In the genomic region with DNA sequence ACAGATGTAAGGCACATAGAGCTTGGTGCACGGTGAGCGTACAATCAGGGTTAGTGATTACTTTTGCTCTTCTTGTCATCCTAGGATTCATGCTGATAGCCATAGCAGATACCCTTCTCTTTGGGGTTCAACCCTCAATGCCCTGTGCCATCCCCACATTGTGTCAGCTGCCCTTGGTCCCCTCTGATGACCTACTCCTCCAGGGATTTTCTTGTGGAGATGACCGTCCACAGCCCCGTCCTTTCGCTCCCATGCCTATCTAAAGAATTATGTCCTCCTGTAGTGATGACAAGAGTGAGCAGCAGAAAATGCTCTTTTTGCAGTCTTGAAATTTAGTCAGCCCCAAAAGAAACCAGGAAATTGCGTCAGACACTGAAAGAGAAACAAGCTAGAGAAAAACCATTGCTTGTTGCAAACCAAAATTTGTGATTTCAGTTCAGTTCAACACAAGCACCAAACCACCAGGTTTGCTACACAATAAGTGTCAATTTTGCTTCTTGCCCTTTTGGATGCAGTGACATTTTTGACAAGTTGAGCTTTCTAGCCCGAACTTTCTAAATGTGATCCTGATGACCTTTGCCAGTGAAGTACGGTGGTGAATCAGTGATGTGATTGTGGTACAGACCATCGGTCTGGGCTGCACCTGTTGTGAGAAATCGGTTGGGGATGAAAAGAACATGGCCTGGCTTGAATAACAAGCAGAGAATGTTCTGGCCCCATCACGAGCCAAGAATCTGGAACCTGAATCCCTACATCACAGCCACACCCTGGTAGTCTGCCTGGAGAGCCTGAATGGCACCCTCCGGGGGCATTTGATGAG, we compare ENCODE assay signal across 8 cellular contexts. TPM values are rescaled to one million over a fixed set of nuclear protein-coding genes. Genes with fewer than 3 reads are reported as not detected.
DNase-seq lines count a peak whose midpoint lies in the region; ATAC-seq lines count a peak whose summit lies in the region.

No MANE protein-coding gene starts in this region.

- peaks cover 5% of the 10 kb centered on the region for H3K36me3 Mint-ChIP-seq in activated naive CD4-positive, alpha-beta T cell treated with anti-CD3 and anti-CD28 coated beads for 36 hours (ENCODE audit: low read depth)
- H3K36me3 Mint-ChIP-seq in activated naive CD8-positive, alpha-beta T cell treated with anti-CD3 and anti-CD28 coated beads, Interleukin-2, amount 50 U/mL, for 24 hours (ENCODE audit: low read depth) = peaks cover 11% of the 10 kb centered on the region
- H3K36me3 Mint-ChIP-seq in stimulated activated naive CD8-positive, alpha-beta T cell treated with anti-CD3 and anti-CD28 coated beads, Interleukin-15, Interleukin-2, amounts not matched to agents 100 ng/mL and 50 ng/mL, for 24 hours (ENCODE audit: low read depth) = peaks cover 11% of the 10 kb centered on the region

- H3K27me3 Mint-ChIP-seq in activated naive CD4-positive, alpha-beta T cell treated with anti-CD3 and anti-CD28 coated beads for 36 hours (ENCODE audit: low read depth) = no peaks in the 10 kb centered on the region
- H3K27me3 Mint-ChIP-seq in activated naive CD8-positive, alpha-beta T cell treated with anti-CD3 and anti-CD28 coated beads, Interleukin-2, amount 50 U/mL, for 24 hours = no peaks in the 10 kb centered on the region
- no peaks in the 10 kb centered on the region for H3K27me3 Mint-ChIP-seq in stimulated activated naive CD8-positive, alpha-beta T cell treated with anti-CD3 and anti-CD28 coated beads, Interleukin-15, Interleukin-2, amounts not matched to agents 100 ng/mL and 50 ng/mL, for 24 hours

- DNase-seq in activated naive CD4-positive, alpha-beta T cell treated with anti-CD3 and anti-CD28 coated beads for 36 hours = peak; percentile 59
- DNase-seq in activated naive CD4-positive, alpha-beta T cell treated with anti-CD3 and anti-CD28 coated beads, Interleukin-2, amount 50 U/mL, for 16 hours = no peak
- DNase-seq in activated naive CD8-positive, alpha-beta T cell treated with anti-CD3 and anti-CD28 coated beads, Interleukin-2, amount 50 U/mL, for 24 hours = peak; percentile 42
- no peak for DNase-seq in 8988T
- no peak for DNase-seq in C1 segment of cervical spinal cord (lab: John Stamatoyannopoulos, UW)

- intact Hi-C loops in activated naive CD4-positive, alpha-beta T cell treated with anti-CD3 and anti-CD28 coated beads for 36 hours (cut with micrococcal nuclease) = loop anchor here (1.0 to 2.0 kb wide), 7 partner anchors 9 to 58 kb away; a partner anchor contains a TSS

- ATAC-seq in HG03196 (IDR thresholded peaks at IDR 0.05; ENCODE audit: unreplicated experiment) (peak; percentile 37), GM21737 (IDR thresholded peaks at IDR 0.05; ENCODE audit: unreplicated experiment) (no peak)
- peak; percentile 81 for ATAC-seq in activated naive CD8-positive, alpha-beta T cell treated with anti-CD3 and anti-CD28 coated beads, Interleukin-2, amount 50 U/mL, for 24 hours

- peaks cover 84% of the 10 kb centered on the region for H3K4me1 Mint-ChIP-seq in activated naive CD4-positive, alpha-beta T cell treated with anti-CD3 and anti-CD28 coated beads for 36 hours (ENCODE audit: low read depth)
- peaks cover 90% of the 10 kb centered on the region for H3K4me1 Mint-ChIP-seq in activated naive CD8-positive, alpha-beta T cell treated with anti-CD3 and anti-CD28 coated beads, Interleukin-2, amount 50 U/mL, for 24 hours
- H3K4me1 Mint-ChIP-seq in stimulated activated naive CD8-positive, alpha-beta T cell treated with anti-CD3 and anti-CD28 coated beads, Interleukin-15, Interleukin-2, amounts not matched to agents 100 ng/mL and 50 ng/mL, for 24 hours (ENCODE audit: low read depth) = peaks cover 94% of the 10 kb centered on the region

- no peaks in the 10 kb centered on the region for H3K9me3 Mint-ChIP-seq in activated naive CD4-positive, alpha-beta T cell treated with anti-CD3 and anti-CD28 coated beads for 36 hours
- no peaks in the 10 kb centered on the region for H3K9me3 Mint-ChIP-seq in activated naive CD8-positive, alpha-beta T cell treated with anti-CD3 and anti-CD28 coated beads, Interleukin-2, amount 50 U/mL, for 24 hours
- no peaks in the 10 kb centered on the region for H3K9me3 Mint-ChIP-seq in stimulated activated naive CD8-positive, alpha-beta T cell treated with anti-CD3 and anti-CD28 coated beads, Interleukin-15, Interleukin-2, amounts not matched to agents 100 ng/mL and 50 ng/mL, for 24 hours

- H3K27ac Mint-ChIP-seq in activated naive CD4-positive, alpha-beta T cell treated with anti-CD3 and anti-CD28 coated beads for 36 hours = peak overlapping the region; percentile 99
- H3K27ac Mint-ChIP-seq in activated naive CD8-positive, alpha-beta T cell treated with anti-CD3 and anti-CD28 coated beads, Interleukin-2, amount 50 U/mL, for 24 hours = peak overlapping the region; percentile 100
- H3K27ac Mint-ChIP-seq in stimulated activated naive CD8-positive, alpha-beta T cell treated with anti-CD3 and anti-CD28 coated beads, Interleukin-15, Interleukin-2, amounts not matched to agents 100 ng/mL and 50 ng/mL, for 24 hours = peak overlapping the region; percentile 96

- CTCF ChIA-PET in activated naive CD4-positive, alpha-beta T cell treated with anti-CD3 and anti-CD28 coated beads for 36 hours (lab: Charles Lee) = interaction anchor here (1.2 to 2.7 kb wide), 8 partner anchors 10 to 58 kb away, joined by 3 to 15 read pairs (median 6); no protein-coding TSS in a partner anchor

- H3K4me3 Mint-ChIP-seq in activated naive CD4-positive, alpha-beta T cell treated with anti-CD3 and anti-CD28 coated beads for 36 hours = peak overlapping the region; percentile 76
- H3K4me3 Mint-ChIP-seq in activated naive CD8-positive, alpha-beta T cell treated with anti-CD3 and anti-CD28 coated beads, Interleukin-2, amount 50 U/mL, for 24 hours = peak overlapping the region; percentile 82
- peak overlapping the region; percentile 79 for H3K4me3 Mint-ChIP-seq in stimulated activated naive CD8-positive, alpha-beta T cell treated with anti-CD3 and anti-CD28 coated beads, Interleukin-15, Interleukin-2, amounts not matched to agents 100 ng/mL and 50 ng/mL, for 24 hours

RNA-seq across cellular contexts. Expression of a gene that starts 41.3 kb away (rescaled TPM):
- total RNA-seq in activated naive CD4-positive, alpha-beta T cell treated with anti-CD3 and anti-CD28 coated beads for 36 hours = 10 to 100 TPM; 59.1 to 60.2 TPM

Comparison
In these comparisons a context has a peak if more than half of its experiments do, and no peak if none do; other contexts are left out.
1. DNase-seq: peak in activated naive CD4-positive, alpha-beta T cell treated with anti-CD3 and anti-CD28 coated beads for 36 hours (single experiment) and activated naive CD8-positive, alpha-beta T cell treated with anti-CD3 and anti-CD28 coated beads, Interleukin-2, amount 50 U/mL, for 24 hours (single experiment); none in activated naive CD4-positive, alpha-beta T cell treated with anti-CD3 and anti-CD28 coated beads, Interleukin-2, amount 50 U/mL, for 16 hours (single experiment), 8988T (single experiment) and C1 segment of cervical spinal cord (0 of 14).
2. Peak in every context shown above with its lines, with median percentiles within 50 percentile points of each other: H3K27ac Mint-ChIP-seq and H3K4me3 Mint-ChIP-seq.